ENCODE assay signal across 8 cellular contexts in the genomic region with DNA sequence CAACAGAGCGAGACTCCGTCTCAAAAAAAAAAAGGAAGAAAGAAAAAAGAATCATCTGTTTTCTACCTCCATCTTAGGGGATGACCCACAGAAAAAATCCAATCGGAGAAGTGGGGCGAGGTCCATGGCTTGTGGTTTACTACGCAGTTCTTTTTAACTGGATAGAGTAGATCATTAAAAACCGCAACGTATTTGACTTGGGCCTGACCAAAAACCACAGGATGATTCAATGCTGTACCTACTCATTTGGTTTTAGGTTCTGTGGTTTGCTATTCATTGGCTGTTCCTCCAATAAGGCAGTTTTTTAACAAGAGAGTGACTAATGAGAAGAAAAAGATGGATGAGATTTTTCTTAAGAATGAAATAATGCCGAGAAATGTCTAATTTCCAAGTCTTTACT.
A peak's percentile ranks its signal among the peaks of the same experiment; 100 is the strongest.
DNase-seq lines count a peak whose midpoint lies in the region; ATAC-seq and TF ChIP-seq lines count a peak whose summit lies in the region.

No MANE protein-coding gene starts in this region.

- H3K27ac Mint-ChIP-seq in WTC11 = no peak overlapping the region

- no peaks in the 10 kb centered on the region for H3K36me3 Mint-ChIP-seq in WTC11

- CTCF ChIA-PET in WTC11 (lab: Charles Lee) = no interaction called here

- intact Hi-C loops in body of pancreas (cut with DNase I) = no loop called here

- POLR2A ChIA-PET in WTC11 (lab: Charles Lee) = no interaction called here

- H3K27me3 ChIP-seq in body of pancreas = no peaks in the 10 kb centered on the region

- WGBS in body of pancreas, 2 donors = 77 to 94% methylated on average over 8 of the region's 8 CpGs

- no peaks in the 10 kb centered on the region for H3K27me3 Mint-ChIP-seq in WTC11 (ENCODE audit: low read depth)

- ATAC-seq in GM18505 (IDR thresholded peaks at IDR 0.05; ENCODE audit: unreplicated experiment) = peak; percentile 88
- peak; percentile 95 for ATAC-seq in GM21619 (IDR thresholded peaks at IDR 0.05; ENCODE audit: unreplicated experiment)
- no peak for ATAC-seq in body of pancreas
- ATAC-seq in WTC11 = no peak

- H3K4me1 Mint-ChIP-seq in WTC11 = no peaks in the 10 kb centered on the region

- H3K36me3 ChIP-seq in body of pancreas (replicated peaks in 1 of 2; ENCODE audit: insufficient read depth in 1 of 2, low read depth in 2 of 2) = no peaks in the 10 kb centered on the region

- DNase-seq in HS-5 (ENCODE audit: low read depth) (peak; percentile 36), epithelial cell of prostate (ENCODE audit: low read depth, low spot score) (peak; percentile 31), body of pancreas (no peak), WTC11 (ENCODE audit: low spot score) (no peak), SIG-M5 (lab: John Stamatoyannopoulos, UW) (no peak), NCI-H2196 (lab: John Stamatoyannopoulos, UW; ENCODE audit: unreplicated experiment) (no peak)

- TF ChIP-seq CTCF in body of pancreas (IDR thresholded peaks at IDR 0.05) (no peak), WTC11 (IDR thresholded peaks at IDR 0.05) (no peak)

- peaks cover 4% of the 10 kb centered on the region; the same call in 1 of the 2 replicates for H3K9me3 Mint-ChIP-seq in WTC11

- no peak overlapping the region for H3K4me3 Mint-ChIP-seq in WTC11

- no peak overlapping the region for H3K27ac ChIP-seq in epithelial cell of prostate
- no peak overlapping the region for H3K27ac ChIP-seq in body of pancreas

- TF ChIP-seq POLR2A in GM18505 (IDR thresholded peaks at IDR 0.05; ENCODE audit: borderline replicate concordance, extremely low read depth, insufficient read depth, insufficient read length) = no peak
- no peak for TF ChIP-seq POLR2A in body of pancreas (IDR thresholded peaks at IDR 0.05)

- no peaks in the 10 kb centered on the region for H3K4me1 ChIP-seq in body of pancreas

- H3K9me3 ChIP-seq in body of pancreas = no peaks in the 10 kb centered on the region

- no peak overlapping the region for H3K4me3 ChIP-seq in body of pancreas

TF ChIP-seq in WTC11, 78 proteins besides CTCF, POLR2A, EP300 and RAD21:
- no peak for TF ChIP-seq SMAD4 (CRISPR knock-in tag; IDR thresholded peaks at IDR 0.05)
- TF ChIP-seq, protein P1, sequence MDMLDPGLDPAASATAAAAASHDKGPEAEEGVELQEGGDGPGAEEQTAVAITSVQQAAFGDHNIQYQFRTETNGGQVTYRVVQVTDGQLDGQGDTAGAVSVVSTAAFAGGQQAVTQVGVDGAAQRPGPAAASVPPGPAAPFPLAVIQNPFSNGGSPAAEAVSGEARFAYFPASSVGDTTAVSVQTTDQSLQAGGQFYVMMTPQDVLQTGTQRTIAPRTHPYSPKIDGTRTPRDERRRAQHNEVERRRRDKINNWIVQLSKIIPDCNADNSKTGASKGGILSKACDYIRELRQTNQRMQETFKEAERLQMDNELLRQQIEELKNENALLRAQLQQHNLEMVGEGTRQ (CRISPR knock-in tag; IDR thresholded peaks at IDR 0.05) = no peak
- no peak for TF ChIP-seq NFATC4 (CRISPR knock-in tag; IDR thresholded peaks at IDR 0.05)
- TF ChIP-seq SOX15 (CRISPR knock-in tag; IDR thresholded peaks at IDR 0.05) = no peak
- TF ChIP-seq EMX1 (CRISPR knock-in tag; IDR thresholded peaks at IDR 0.05) = no peak
- no peak for TF ChIP-seq RORB (CRISPR knock-in tag; IDR thresholded peaks at IDR 0.05)
- no peak for TF ChIP-seq FOXK1 (CRISPR knock-in tag; IDR thresholded peaks at IDR 0.05)
- TF ChIP-seq SMAD3 (CRISPR knock-in tag; IDR thresholded peaks at IDR 0.05; ENCODE audit: borderline replicate concordance) = no peak
- TF ChIP-seq JAZF1 (CRISPR knock-in tag; IDR thresholded peaks at IDR 0.05) = no peak
- TF ChIP-seq, protein P2, sequence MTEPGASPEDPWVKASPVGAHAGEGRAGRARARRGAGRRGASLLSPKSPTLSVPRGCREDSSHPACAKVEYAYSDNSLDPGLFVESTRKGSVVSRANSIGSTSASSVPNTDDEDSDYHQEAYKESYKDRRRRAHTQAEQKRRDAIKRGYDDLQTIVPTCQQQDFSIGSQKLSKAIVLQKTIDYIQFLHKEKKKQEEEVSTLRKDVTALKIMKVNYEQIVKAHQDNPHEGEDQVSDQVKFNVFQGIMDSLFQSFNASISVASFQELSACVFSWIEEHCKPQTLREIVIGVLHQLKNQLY (CRISPR knock-in tag; IDR thresholded peaks at IDR 0.05) = no peak
- TF ChIP-seq SP1 (CRISPR knock-in tag; conservative IDR thresholded peaks at IDR 0.05) = no peak
- TF ChIP-seq GRHL2 (CRISPR knock-in tag; IDR thresholded peaks at IDR 0.05; ENCODE audit: insufficient replicate concordance, severe bottlenecking) = no peak
- TF ChIP-seq, protein P3, sequence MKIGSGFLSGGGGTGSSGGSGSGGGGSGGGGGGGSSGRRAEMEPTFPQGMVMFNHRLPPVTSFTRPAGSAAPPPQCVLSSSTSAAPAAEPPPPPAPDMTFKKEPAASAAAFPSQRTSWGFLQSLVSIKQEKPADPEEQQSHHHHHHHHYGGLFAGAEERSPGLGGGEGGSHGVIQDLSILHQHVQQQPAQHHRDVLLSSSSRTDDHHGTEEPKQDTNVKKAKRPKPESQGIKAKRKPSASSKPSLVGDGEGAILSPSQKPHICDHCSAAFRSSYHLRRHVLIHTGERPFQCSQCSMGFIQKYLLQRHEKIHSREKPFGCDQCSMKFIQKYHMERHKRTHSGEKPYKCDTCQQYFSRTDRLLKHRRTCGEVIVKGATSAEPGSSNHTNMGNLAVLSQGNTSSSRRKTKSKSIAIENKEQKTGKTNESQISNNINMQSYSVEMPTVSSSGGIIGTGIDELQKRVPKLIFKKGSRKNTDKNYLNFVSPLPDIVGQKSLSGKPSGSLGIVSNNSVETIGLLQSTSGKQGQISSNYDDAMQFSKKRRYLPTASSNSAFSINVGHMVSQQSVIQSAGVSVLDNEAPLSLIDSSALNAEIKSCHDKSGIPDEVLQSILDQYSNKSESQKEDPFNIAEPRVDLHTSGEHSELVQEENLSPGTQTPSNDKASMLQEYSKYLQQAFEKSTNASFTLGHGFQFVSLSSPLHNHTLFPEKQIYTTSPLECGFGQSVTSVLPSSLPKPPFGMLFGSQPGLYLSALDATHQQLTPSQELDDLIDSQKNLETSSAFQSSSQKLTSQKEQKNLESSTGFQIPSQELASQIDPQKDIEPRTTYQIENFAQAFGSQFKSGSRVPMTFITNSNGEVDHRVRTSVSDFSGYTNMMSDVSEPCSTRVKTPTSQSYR (CRISPR knock-in tag; IDR thresholded peaks at IDR 0.05) = no peak
- TF ChIP-seq RELA (CRISPR knock-in tag; IDR thresholded peaks at IDR 0.05; ENCODE audit: borderline replicate concordance) = no peak
- TF ChIP-seq, protein P4, sequence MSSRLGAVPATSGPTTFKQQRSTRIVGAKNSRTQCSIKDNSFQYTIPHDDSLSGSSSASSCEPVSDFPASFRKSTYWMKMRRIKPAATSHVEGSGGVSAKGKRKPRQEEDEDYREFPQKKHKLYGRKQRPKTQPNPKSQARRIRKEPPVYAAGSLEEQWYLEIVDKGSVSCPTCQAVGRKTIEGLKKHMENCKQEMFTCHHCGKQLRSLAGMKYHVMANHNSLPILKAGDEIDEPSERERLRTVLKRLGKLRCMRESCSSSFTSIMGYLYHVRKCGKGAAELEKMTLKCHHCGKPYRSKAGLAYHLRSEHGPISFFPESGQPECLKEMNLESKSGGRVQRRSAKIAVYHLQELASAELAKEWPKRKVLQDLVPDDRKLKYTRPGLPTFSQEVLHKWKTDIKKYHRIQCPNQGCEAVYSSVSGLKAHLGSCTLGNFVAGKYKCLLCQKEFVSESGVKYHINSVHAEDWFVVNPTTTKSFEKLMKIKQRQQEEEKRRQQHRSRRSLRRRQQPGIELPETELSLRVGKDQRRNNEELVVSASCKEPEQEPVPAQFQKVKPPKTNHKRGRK (CRISPR knock-in tag; IDR thresholded peaks at IDR 0.05; ENCODE audit: borderline replicate concordance) = no peak
- no peak for TF ChIP-seq PRRX2 (CRISPR knock-in tag; IDR thresholded peaks at IDR 0.05)
- no peak for TF ChIP-seq ZNF263 (CRISPR knock-in tag; IDR thresholded peaks at IDR 0.05; ENCODE audit: low read depth)
- TF ChIP-seq GTF2I (CRISPR knock-in tag; conservative IDR thresholded peaks at IDR 0.05) = no peak

Comparison
In these comparisons a context has a peak if more than half of its experiments do, and no peak if none do; other contexts are left out.
1. ATAC-seq: peak in GM18505 (single experiment) and GM21619 (single experiment); none in body of pancreas (single experiment) and WTC11 (single experiment).
2. DNase-seq: peak in HS-5 (single experiment) and epithelial cell of prostate (single experiment); none in body of pancreas (0 of 4), WTC11 (single experiment), SIG-M5 (single experiment) and NCI-H2196 (single experiment).